Comparison of ENCODE assay signal across 1 cellular context in the genomic region with DNA sequence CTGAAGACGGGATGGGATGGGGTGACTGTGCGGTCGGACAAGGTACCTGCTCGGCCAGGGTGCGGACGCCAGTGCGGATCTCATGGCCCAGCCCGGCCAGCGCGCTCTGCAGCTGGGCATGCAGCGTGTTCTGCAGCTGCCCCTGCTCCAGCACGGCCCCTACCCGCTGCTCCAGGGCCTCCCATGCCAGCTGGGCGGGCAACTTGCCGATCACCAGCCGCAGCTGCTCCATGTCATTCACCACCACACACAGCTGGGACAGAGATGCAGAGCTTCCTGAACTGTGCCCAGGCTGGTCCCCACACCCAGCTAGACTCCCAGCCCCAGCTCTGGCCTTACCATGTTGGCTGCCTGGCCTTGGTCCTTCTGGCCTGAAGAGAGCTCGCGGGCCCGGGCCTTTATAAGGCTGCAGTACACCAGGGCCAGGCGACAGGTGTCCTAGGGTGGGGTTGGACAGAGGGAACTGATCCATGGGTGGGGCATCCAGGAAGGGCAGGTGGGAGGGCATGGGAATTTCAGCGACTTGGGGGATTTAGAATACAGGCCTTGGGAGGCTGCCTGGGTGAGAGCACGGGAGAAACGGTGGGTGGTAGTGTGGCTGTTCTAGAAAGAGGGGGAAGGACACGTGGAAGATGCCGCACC.
TF ChIP-seq lines count a peak whose summit lies in the region.

No MANE protein-coding gene starts in this region.

TF ChIP-seq in H1, 55 proteins besides CTCF, POLR2A, EP300 and RAD21:
- no peak for TF ChIP-seq ZNF274 (IDR thresholded peaks at IDR 0.05; ENCODE audit: borderline replicate concordance, extremely low read depth, low read length)
- no peak for TF ChIP-seq CBX8 (IDR thresholded peaks at IDR 0.05; ENCODE audit: borderline replicate concordance, low read depth, low read length)
- no peak for TF ChIP-seq RFX5 (IDR thresholded peaks at IDR 0.05; ENCODE audit: borderline replicate concordance, low read depth, low read length)
- no peak for TF ChIP-seq PHF8 (conservative IDR thresholded peaks at IDR 0.05; ENCODE audit: low read depth, low read length)
- TF ChIP-seq, protein P1, sequence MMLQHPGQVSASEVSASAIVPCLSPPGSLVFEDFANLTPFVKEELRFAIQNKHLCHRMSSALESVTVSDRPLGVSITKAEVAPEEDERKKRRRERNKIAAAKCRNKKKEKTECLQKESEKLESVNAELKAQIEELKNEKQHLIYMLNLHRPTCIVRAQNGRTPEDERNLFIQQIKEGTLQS (IDR thresholded peaks at IDR 0.05; ENCODE audit: insufficient read depth, low read depth, low read length) = no peak
- TF ChIP-seq CREB1 (IDR thresholded peaks at IDR 0.05) = no peak
- TF ChIP-seq YY1 (IDR thresholded peaks at IDR 0.05; ENCODE audit: low read depth, low read length) = no peak
- no peak for TF ChIP-seq NANOG (IDR thresholded peaks at IDR 0.05; ENCODE audit: insufficient read depth, low read depth, low read length, poor library complexity, severe bottlenecking)
- TF ChIP-seq SAP30 (IDR thresholded peaks at IDR 0.05; ENCODE audit: insufficient read depth, insufficient replicate concordance, low read length) = no peak
- no peak for TF ChIP-seq EGR1 (IDR thresholded peaks at IDR 0.05; ENCODE audit: borderline replicate concordance, low read depth, low read length)
- no peak for TF ChIP-seq BCL11A (IDR thresholded peaks at IDR 0.05; ENCODE audit: low read depth in 2 of 2, low read length in 2 of 2)
- TF ChIP-seq, protein P2, sequence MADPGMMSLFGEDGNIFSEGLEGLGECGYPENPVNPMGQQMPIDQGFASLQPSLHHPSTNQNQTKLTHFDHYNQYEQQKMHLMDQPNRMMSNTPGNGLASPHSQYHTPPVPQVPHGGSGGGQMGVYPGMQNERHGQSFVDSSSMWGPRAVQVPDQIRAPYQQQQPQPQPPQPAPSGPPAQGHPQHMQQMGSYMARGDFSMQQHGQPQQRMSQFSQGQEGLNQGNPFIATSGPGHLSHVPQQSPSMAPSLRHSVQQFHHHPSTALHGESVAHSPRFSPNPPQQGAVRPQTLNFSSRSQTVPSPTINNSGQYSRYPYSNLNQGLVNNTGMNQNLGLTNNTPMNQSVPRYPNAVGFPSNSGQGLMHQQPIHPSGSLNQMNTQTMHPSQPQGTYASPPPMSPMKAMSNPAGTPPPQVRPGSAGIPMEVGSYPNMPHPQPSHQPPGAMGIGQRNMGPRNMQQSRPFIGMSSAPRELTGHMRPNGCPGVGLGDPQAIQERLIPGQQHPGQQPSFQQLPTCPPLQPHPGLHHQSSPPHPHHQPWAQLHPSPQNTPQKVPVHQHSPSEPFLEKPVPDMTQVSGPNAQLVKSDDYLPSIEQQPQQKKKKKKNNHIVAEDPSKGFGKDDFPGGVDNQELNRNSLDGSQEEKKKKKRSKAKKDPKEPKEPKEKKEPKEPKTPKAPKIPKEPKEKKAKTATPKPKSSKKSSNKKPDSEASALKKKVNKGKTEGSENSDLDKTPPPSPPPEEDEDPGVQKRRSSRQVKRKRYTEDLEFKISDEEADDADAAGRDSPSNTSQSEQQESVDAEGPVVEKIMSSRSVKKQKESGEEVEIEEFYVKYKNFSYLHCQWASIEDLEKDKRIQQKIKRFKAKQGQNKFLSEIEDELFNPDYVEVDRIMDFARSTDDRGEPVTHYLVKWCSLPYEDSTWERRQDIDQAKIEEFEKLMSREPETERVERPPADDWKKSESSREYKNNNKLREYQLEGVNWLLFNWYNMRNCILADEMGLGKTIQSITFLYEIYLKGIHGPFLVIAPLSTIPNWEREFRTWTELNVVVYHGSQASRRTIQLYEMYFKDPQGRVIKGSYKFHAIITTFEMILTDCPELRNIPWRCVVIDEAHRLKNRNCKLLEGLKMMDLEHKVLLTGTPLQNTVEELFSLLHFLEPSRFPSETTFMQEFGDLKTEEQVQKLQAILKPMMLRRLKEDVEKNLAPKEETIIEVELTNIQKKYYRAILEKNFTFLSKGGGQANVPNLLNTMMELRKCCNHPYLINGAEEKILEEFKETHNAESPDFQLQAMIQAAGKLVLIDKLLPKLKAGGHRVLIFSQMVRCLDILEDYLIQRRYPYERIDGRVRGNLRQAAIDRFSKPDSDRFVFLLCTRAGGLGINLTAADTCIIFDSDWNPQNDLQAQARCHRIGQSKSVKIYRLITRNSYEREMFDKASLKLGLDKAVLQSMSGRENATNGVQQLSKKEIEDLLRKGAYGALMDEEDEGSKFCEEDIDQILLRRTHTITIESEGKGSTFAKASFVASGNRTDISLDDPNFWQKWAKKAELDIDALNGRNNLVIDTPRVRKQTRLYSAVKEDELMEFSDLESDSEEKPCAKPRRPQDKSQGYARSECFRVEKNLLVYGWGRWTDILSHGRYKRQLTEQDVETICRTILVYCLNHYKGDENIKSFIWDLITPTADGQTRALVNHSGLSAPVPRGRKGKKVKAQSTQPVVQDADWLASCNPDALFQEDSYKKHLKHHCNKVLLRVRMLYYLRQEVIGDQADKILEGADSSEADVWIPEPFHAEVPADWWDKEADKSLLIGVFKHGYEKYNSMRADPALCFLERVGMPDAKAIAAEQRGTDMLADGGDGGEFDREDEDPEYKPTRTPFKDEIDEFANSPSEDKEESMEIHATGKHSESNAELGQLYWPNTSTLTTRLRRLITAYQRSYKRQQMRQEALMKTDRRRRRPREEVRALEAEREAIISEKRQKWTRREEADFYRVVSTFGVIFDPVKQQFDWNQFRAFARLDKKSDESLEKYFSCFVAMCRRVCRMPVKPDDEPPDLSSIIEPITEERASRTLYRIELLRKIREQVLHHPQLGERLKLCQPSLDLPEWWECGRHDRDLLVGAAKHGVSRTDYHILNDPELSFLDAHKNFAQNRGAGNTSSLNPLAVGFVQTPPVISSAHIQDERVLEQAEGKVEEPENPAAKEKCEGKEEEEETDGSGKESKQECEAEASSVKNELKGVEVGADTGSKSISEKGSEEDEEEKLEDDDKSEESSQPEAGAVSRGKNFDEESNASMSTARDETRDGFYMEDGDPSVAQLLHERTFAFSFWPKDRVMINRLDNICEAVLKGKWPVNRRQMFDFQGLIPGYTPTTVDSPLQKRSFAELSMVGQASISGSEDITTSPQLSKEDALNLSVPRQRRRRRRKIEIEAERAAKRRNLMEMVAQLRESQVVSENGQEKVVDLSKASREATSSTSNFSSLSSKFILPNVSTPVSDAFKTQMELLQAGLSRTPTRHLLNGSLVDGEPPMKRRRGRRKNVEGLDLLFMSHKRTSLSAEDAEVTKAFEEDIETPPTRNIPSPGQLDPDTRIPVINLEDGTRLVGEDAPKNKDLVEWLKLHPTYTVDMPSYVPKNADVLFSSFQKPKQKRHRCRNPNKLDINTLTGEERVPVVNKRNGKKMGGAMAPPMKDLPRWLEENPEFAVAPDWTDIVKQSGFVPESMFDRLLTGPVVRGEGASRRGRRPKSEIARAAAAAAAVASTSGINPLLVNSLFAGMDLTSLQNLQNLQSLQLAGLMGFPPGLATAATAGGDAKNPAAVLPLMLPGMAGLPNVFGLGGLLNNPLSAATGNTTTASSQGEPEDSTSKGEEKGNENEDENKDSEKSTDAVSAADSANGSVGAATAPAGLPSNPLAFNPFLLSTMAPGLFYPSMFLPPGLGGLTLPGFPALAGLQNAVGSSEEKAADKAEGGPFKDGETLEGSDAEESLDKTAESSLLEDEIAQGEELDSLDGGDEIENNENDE (IDR thresholded peaks at IDR 0.05; ENCODE audit: insufficient replicate concordance, low read length) = no peak
